In the genomic region with DNA sequence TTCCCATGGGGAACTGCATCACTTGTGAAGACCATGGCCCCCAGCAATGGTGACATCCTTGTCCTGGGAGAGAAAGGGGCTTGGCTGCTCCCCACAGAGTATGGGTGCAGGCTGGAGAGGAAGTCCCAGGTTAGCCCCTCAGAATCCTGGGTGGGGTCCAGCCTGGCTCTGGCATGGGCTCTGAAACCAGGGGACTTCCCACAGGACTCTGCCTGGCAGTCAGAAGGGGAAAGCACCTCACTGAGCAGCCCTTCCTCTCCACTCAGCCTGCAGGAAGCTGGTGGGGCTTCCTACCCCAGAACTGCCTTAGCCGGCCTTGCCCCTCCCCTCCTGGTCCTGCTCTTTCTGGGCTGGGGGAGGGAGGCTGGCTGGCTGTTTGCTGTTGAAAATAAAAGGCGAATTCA, we compare ENCODE assay signal across 12 cellular contexts. TPM values are rescaled to one million over a fixed set of nuclear protein-coding genes. Genes with fewer than 3 reads are reported as not detected.
DNase-seq lines count a peak whose midpoint lies in the region; ATAC-seq and TF ChIP-seq lines count a peak whose summit lies in the region.
"Had no signal": no experiment of that assay in that cellular context is flagged by ENCODE, and none has a peak within 500 bp of the region (broad histone marks: within the 10 kb centered on the region; RNA-seq: fewer than 3 reads in every experiment).

No MANE protein-coding gene starts in this region.

- H3K4me2 ChIP-seq in GM23338 = no peak overlapping the region

- H3K9me3 Mint-ChIP-seq in GM23338 (no peaks in the 10 kb centered on the region), osteocyte (ENCODE audit: unreplicated experiment) (no peaks in the 10 kb centered on the region)
- no peaks in the 10 kb centered on the region for H3K9me3 Mint-ChIP-seq in activated CD8-positive, alpha-beta T cell treated with anti-CD3 and anti-CD28 coated beads, Interleukin-2, amount 10 ng/mL, durations not matched to agents 7 days and 5 days (ENCODE audit: insufficient read depth)
- H3K9me3 Mint-ChIP-seq: stimulated activated naive CD8-positive, alpha-beta T cell treated with anti-CD3 and anti-CD28 coated beads, Interleukin-15, Interleukin-2, amounts not matched to agents 100 ng/mL and 50 ng/mL, for 24 hours had no signal

- no peaks in the 10 kb centered on the region for H3K9me2 ChIP-seq in GM23338 (ENCODE audit: insufficient read depth)

- POLR2A ChIA-PET in activated CD8-positive, alpha-beta T cell treated with anti-CD3 and anti-CD28 coated beads, Interleukin-2, amount 10 ng/mL, durations not matched to agents 7 days and 5 days (lab: Charles Lee) = interaction anchor here (0.7 kb wide), 1 partner anchor 94 kb away, joined by 3 read pairs; no protein-coding TSS in a partner anchor

- H3K27me3 Mint-ChIP-seq in GM23338 (ENCODE audit: insufficient read depth, low read depth, poor library complexity) = peaks cover 18% of the 10 kb centered on the region
- H3K27me3 Mint-ChIP-seq in activated CD8-positive, alpha-beta T cell treated with anti-CD3 and anti-CD28 coated beads, Interleukin-2, amount 10 ng/mL, durations not matched to agents 7 days and 5 days (ENCODE audit: low read depth) = no peaks in the 10 kb centered on the region
- H3K27me3 Mint-ChIP-seq in osteocyte (ENCODE audit: unreplicated experiment) = peaks cover 20% of the 10 kb centered on the region
- H3K27me3 Mint-ChIP-seq: stimulated activated naive CD8-positive, alpha-beta T cell treated with anti-CD3 and anti-CD28 coated beads, Interleukin-15, Interleukin-2, amounts not matched to agents 100 ng/mL and 50 ng/mL, for 24 hours had no signal

- H3K79me2 ChIP-seq in GM23338 (replicated peaks; ENCODE audit: insufficient read depth) = no peaks in the 10 kb centered on the region

- H3K36me3 Mint-ChIP-seq in GM23338 (ENCODE audit: low read depth) = no peaks in the 10 kb centered on the region; the same call in 2 of the 3 replicates
- no peaks in the 10 kb centered on the region for H3K36me3 Mint-ChIP-seq in activated CD8-positive, alpha-beta T cell treated with anti-CD3 and anti-CD28 coated beads, Interleukin-2, amount 10 ng/mL, durations not matched to agents 7 days and 5 days (ENCODE audit: low read depth)
- no peaks in the 10 kb centered on the region for H3K36me3 Mint-ChIP-seq in osteocyte (ENCODE audit: unreplicated experiment)

- no peaks in the 10 kb centered on the region for H4K20me1 ChIP-seq in GM23338 (replicated peaks; ENCODE audit: insufficient read depth)

- CTCF ChIA-PET in activated CD8-positive, alpha-beta T cell treated with anti-CD3 and anti-CD28 coated beads, Interleukin-2, amount 10 ng/mL, durations not matched to agents 7 days and 5 days (lab: Charles Lee) = no interaction called here

- TF ChIP-seq CTCF in GM23338 (conservative IDR thresholded peaks at IDR 0.05; ENCODE audit: low read depth in 2 of 2) = no peak
- no peak for TF ChIP-seq CTCF in osteocyte (IDR thresholded peaks at IDR 0.05)

- H3F3A ChIP-seq in GM23338 (replicated peaks; ENCODE audit: low read depth) = no peaks in the 10 kb centered on the region

- DNase-seq in activated CD8-positive, alpha-beta memory T cell treated with anti-CD3 and anti-CD28 coated beads, Interleukin-2, amount 50 U/mL, for 48 hours = peak; percentile 55
- no peak for DNase-seq in activated CD8-positive, alpha-beta memory T cell treated with anti-CD3 and anti-CD28 coated beads for 24 hours
- no peak for DNase-seq in GM23338 (ENCODE audit: low spot score)
- peak; percentile 44 for DNase-seq in activated CD8-positive, alpha-beta T cell treated with anti-CD3 and anti-CD28 coated beads, Interleukin-2, amount 10 ng/mL, durations not matched to agents 7 days and 5 days
- DNase-seq in osteocyte (ENCODE audit: extremely low spot score, unreplicated experiment) = peak; percentile 51
- no peak for DNase-seq in NCI-H2029 treated with DMSO at 0.1 percent for 48 hours (lab: John Stamatoyannopoulos, UW)
- no peak for DNase-seq in NOMO-1 treated with DMSO at 0.1 percent for 48 hours (lab: John Stamatoyannopoulos, UW; ENCODE audit: unreplicated experiment)
- DNase-seq: NCI-H2081 treated with DMSO at 0.1 percent for 48 hours; SJCRH30; stimulated activated CD4-positive, alpha-beta T cell treated with anti-CD3 and anti-CD28 coated beads, Interleukin-12 subunit alpha, Interleukin-12 subunit beta, amount 100 ng/mL, for 4 hours had no signal

- H3K27me3 ChIP-seq in GM23338 (ENCODE audit: insufficient read depth) = peaks cover 5% of the 10 kb centered on the region; the same call in 1 of the 2 replicates
- H3K27me3 ChIP-seq: SJCRH30 had no signal

- H3K4me3 Mint-ChIP-seq in GM23338 = no peak overlapping the region
- H3K4me3 Mint-ChIP-seq in activated CD8-positive, alpha-beta T cell treated with anti-CD3 and anti-CD28 coated beads, Interleukin-2, amount 10 ng/mL, durations not matched to agents 7 days and 5 days = no peak overlapping the region
- H3K4me3 Mint-ChIP-seq in osteocyte (ENCODE audit: unreplicated experiment) = no peak overlapping the region
- H3K4me3 Mint-ChIP-seq: stimulated activated naive CD8-positive, alpha-beta T cell treated with anti-CD3 and anti-CD28 coated beads, Interleukin-15, Interleukin-2, amounts not matched to agents 100 ng/mL and 50 ng/mL, for 24 hours had no signal

- 0 out of 2 replicates have a peak overlapping the region, but pooled peaks have one; percentile 32 for H2AFZ ChIP-seq in GM23338

- no peaks in the 10 kb centered on the region for H3K36me3 ChIP-seq in GM23338 (ENCODE audit: insufficient read depth)
- H3K36me3 ChIP-seq: SJCRH30 had no signal

- H3K4me1 ChIP-seq in GM23338 (ENCODE audit: insufficient read depth) = no peaks in the 10 kb centered on the region
- H3K4me1 ChIP-seq: SJCRH30 had no signal

- no peak overlapping the region for H3K27ac ChIP-seq in GM23338 (ENCODE audit: low read depth)
- H3K27ac ChIP-seq: SJCRH30 had no signal

- H3K4me3 ChIP-seq in GM23338 = no peak overlapping the region
- H3K4me3 ChIP-seq: SJCRH30 had no signal

- H3K4me1 Mint-ChIP-seq in GM23338 = peaks cover 19% of the 10 kb centered on the region
- peaks cover 20% of the 10 kb centered on the region for H3K4me1 Mint-ChIP-seq in activated CD8-positive, alpha-beta T cell treated with anti-CD3 and anti-CD28 coated beads, Interleukin-2, amount 10 ng/mL, durations not matched to agents 7 days and 5 days (ENCODE audit: low read depth)
- H3K4me1 Mint-ChIP-seq in osteocyte (ENCODE audit: unreplicated experiment) = peaks cover 5% of the 10 kb centered on the region

- no peak overlapping the region for H3K27ac Mint-ChIP-seq in GM23338
- peak overlapping the region; percentile 79 for H3K27ac Mint-ChIP-seq in activated CD8-positive, alpha-beta T cell treated with anti-CD3 and anti-CD28 coated beads, Interleukin-2, amount 10 ng/mL, durations not matched to agents 7 days and 5 days
- no peak overlapping the region for H3K27ac Mint-ChIP-seq in osteocyte (ENCODE audit: unreplicated experiment)
- H3K27ac Mint-ChIP-seq: stimulated activated naive CD8-positive, alpha-beta T cell treated with anti-CD3 and anti-CD28 coated beads, Interleukin-15, Interleukin-2, amounts not matched to agents 100 ng/mL and 50 ng/mL, for 24 hours had no signal

- ATAC-seq in GM23338 = no peak
- peak; percentile 54 for ATAC-seq in activated CD8-positive, alpha-beta T cell treated with anti-CD3 and anti-CD28 coated beads, Interleukin-2, amount 10 ng/mL, durations not matched to agents 7 days and 5 days
- no peak for ATAC-seq in GM18858 (IDR thresholded peaks at IDR 0.05; ENCODE audit: unreplicated experiment)

TF ChIP-seq in GM23338, 12 proteins besides CTCF, POLR2A, EP300 and RAD21:
- TF ChIP-seq EZH2phosphoT487 (IDR thresholded peaks at IDR 0.05; ENCODE audit: unreplicated experiment) = no peak
- no peak for TF ChIP-seq ZNF331 (CRISPR knock-in tag; IDR thresholded peaks at IDR 0.05; ENCODE audit: low read depth)
- TF ChIP-seq STAT1 (IDR thresholded peaks at IDR 0.05; ENCODE audit: unreplicated experiment) = no peak
- no peak for TF ChIP-seq NANOG (IDR thresholded peaks at IDR 0.05; ENCODE audit: borderline replicate concordance)
- TF ChIP-seq EZH2 (IDR thresholded peaks at IDR 0.05; ENCODE audit: low read depth, unreplicated experiment) = no peak
- no peak for TF ChIP-seq ZNF114 (CRISPR knock-in tag; IDR thresholded peaks at IDR 0.05)
TF ChIP-seq in GM23338: peak in this region for 0.

RNA-seq across cellular contexts. Expression of a gene that starts 3.7 kb away (rescaled TPM):
- not detected in 2 replicates for total RNA-seq in GM23338 (2014; rRNA removed; shearing (Covaris generic))
- 0.21 TPM in 1 of 2 replicates, not detected in the other for polyA plus RNA-seq in GM23338 (2016; fragmentation: Nextera tagmentation; extraction: Ambion mirVana)
- total RNA-seq in activated CD8-positive, alpha-beta T cell treated with anti-CD3 and anti-CD28 coated beads, Interleukin-2, amount 10 ng/mL, durations not matched to agents 7 days and 5 days = not detected
- not detected in 2 replicates for total RNA-seq in osteocyte
- total RNA-seq: SJCRH30 had no signal

RNA-seq across cellular contexts. Expression of a gene that starts 35.1 kb away (rescaled TPM):
- 7.1 and 7.7 TPM in 2 replicates for total RNA-seq in GM23338 (2014; rRNA removed; shearing (Covaris generic))
- 5.5 and 5.9 TPM in 2 replicates for polyA plus RNA-seq in GM23338 (2016; fragmentation: Nextera tagmentation; extraction: Ambion mirVana)
- 10 to 100 TPM; 37.7 to 40.1 TPM for total RNA-seq in activated CD8-positive, alpha-beta T cell treated with anti-CD3 and anti-CD28 coated beads, Interleukin-2, amount 10 ng/mL, durations not matched to agents 7 days and 5 days
- 25.9 and 26.3 TPM in 2 replicates for total RNA-seq in osteocyte

Comparison
In these comparisons a context has a peak if more than half of its experiments do, and no peak if none do; other contexts are left out.
1. DNase-seq: peak in activated CD8-positive, alpha-beta memory T cell treated with anti-CD3 and anti-CD28 coated beads, Interleukin-2, amount 50 U/mL, for 48 hours (single experiment), activated CD8-positive, alpha-beta T cell treated with anti-CD3 and anti-CD28 coated beads, Interleukin-2, amount 10 ng/mL, durations not matched to agents 7 days and 5 days (single experiment) and osteocyte (single experiment); none in activated CD8-positive, alpha-beta memory T cell treated with anti-CD3 and anti-CD28 coated beads for 24 hours (single experiment), GM23338 (single experiment), NCI-H2029 treated with DMSO at 0.1 percent for 48 hours (single experiment) and NOMO-1 treated with DMSO at 0.1 percent for 48 hours (single experiment).